Comparison of ENCODE assay signal across 1 cellular context in genomic region chr18:23930002-23930401, GRCh38.
TF ChIP-seq lines count a peak whose summit lies in the region.

No MANE protein-coding gene starts in this region.

TF ChIP-seq in K562, 482 proteins besides CTCF, POLR2A, EP300 and RAD21:
- TF ChIP-seq ZNF561 (CRISPR knock-in tag; conservative IDR thresholded peaks at IDR 0.05) (no peak), CGGBP1 (CRISPR knock-in tag; IDR thresholded peaks at IDR 0.05) (no peak), TCF7 (IDR thresholded peaks at IDR 0.05; ENCODE audit: borderline replicate concordance) (no peak), ZNF780A (CRISPR knock-in tag; IDR thresholded peaks at IDR 0.05) (no peak), CBFA2T2 (conservative IDR thresholded peaks at IDR 0.05) (no peak), BRCA1 (IDR thresholded peaks at IDR 0.05) (no peak), BRCA1 (CRISPR knock-in tag; IDR thresholded peaks at IDR 0.05) (no peak), KLF1 (tag; IDR thresholded peaks at IDR 0.05) (no peak), ZNF263 (CRISPR knock-in tag; IDR thresholded peaks at IDR 0.05; ENCODE audit: borderline replicate concordance) (no peak), BRF2 (IDR thresholded peaks at IDR 0.05; ENCODE audit: borderline replicate concordance, insufficient read depth, insufficient read length) (no peak), ZNF316 (IDR thresholded peaks at IDR 0.05) (peak; percentile 66), C11orf30 (IDR thresholded peaks at IDR 0.05; ENCODE audit: low read depth) (peak; percentile 31; the same call in 1 of the 2 replicates), CUX1 (CRISPR knock-in tag; IDR thresholded peaks at IDR 0.05) (no peak), MAFG (tag; conservative IDR thresholded peaks at IDR 0.05) (0 out of 2 replicates have a peak, but pooled peaks have one; percentile 27), SMAD2 (IDR thresholded peaks at IDR 0.05; ENCODE audit: low read depth, low read length) (no peak), PURB (CRISPR knock-in tag; IDR thresholded peaks at IDR 0.05; ENCODE audit: low read depth) (no peak), ZEB2 (IDR thresholded peaks at IDR 0.05) (no peak), ZNF644 (tag; IDR thresholded peaks at IDR 0.05; ENCODE audit: low read depth) (no peak), NEUROD1 (IDR thresholded peaks at IDR 0.05; ENCODE audit: borderline replicate concordance, low read depth, low read length, partially characterized antibody) (no peak), SAP30 (IDR thresholded peaks at IDR 0.05; ENCODE audit: borderline replicate concordance, insufficient read depth, low read depth, low read length, poor library complexity, severe bottlenecking) (no peak), CC2D1A (IDR thresholded peaks at IDR 0.05) (no peak), ETV1 (tag; conservative IDR thresholded peaks at IDR 0.05; ENCODE audit: low read depth) (no peak), MBD2 (IDR thresholded peaks at IDR 0.05; ENCODE audit: borderline replicate concordance, low read depth) (no peak)
